12 cellular contexts compared by ENCODE assay signal in genomic region chr10:28530751-28531150, GRCh38. TPM values are rescaled to one million over a fixed set of nuclear protein-coding genes. Genes with fewer than 3 reads are reported as not detected.
A peak's percentile ranks its signal among the peaks of the same experiment; 100 is the strongest.
DNase-seq lines count a peak whose midpoint lies in the region; ATAC-seq, FAIRE-seq and TF ChIP-seq lines count a peak whose summit lies in the region.
"Had no signal": no experiment of that assay in that cellular context is flagged by ENCODE, and none has a peak within 500 bp of the region (broad histone marks: within the 10 kb centered on the region; RNA-seq: fewer than 3 reads in every experiment).

No MANE protein-coding gene starts in this region.

- H3K27ac ChIP-seq in SK-N-SH (ENCODE audit: low read depth in 2 of 2, low read length in 1 of 2) (peak overlapping the region in 1 of 2 experiments; percentile 36; a peak in 2 of 4 replicates), IMR-90 (ENCODE audit: insufficient read depth, low read length) (no peak overlapping the region), astrocyte (ENCODE audit: low read depth, low read length) (no peak overlapping the region), right atrium auricular region (no peak overlapping the region)

- H3K36me3 ChIP-seq in SK-N-SH (replicated peaks in 1 of 2; ENCODE audit: control insufficient read depth in 1 of 2, insufficient read depth in 2 of 2, low read length in 1 of 2), result peaks cover 13 to 19% of the 10 kb centered on the region in 2 experiments
- peaks cover 4% of the 10 kb centered on the region for H3K36me3 ChIP-seq in IMR-90 (ENCODE audit: control insufficient read depth, insufficient read depth, low read length)
- peaks cover 4% of the 10 kb centered on the region for H3K36me3 ChIP-seq in astrocyte (ENCODE audit: insufficient read depth, low read length)
- peaks cover 13% of the 10 kb centered on the region for H3K36me3 ChIP-seq in right atrium auricular region

- H2BK5ac ChIP-seq in IMR-90 (ENCODE audit: low read depth, low read length, poor library complexity, severe bottlenecking), result no peak overlapping the region

- no peak for TF ChIP-seq CTCF in SK-N-SH (IDR thresholded peaks at IDR 0.05)
- no peak for TF ChIP-seq CTCF in IMR-90 (conservative IDR thresholded peaks at IDR 0.05; ENCODE audit: low read depth, low read length)
- no peak for TF ChIP-seq CTCF in astrocyte (IDR thresholded peaks at IDR 0.05; ENCODE audit: insufficient read depth, low read depth, low read length)
- no peak for TF ChIP-seq CTCF in nephron progenitor cell (IDR thresholded peaks at IDR 0.05)
- no peak for TF ChIP-seq CTCF in right atrium auricular region (IDR thresholded peaks at IDR 0.05)

- in situ Hi-C loops in IMR-90 (cut with MboI; ENCODE audit: low sequenced_read_pairs), result no loop called here

- peak overlapping the region; percentile 88 for H3K4me2 ChIP-seq in SK-N-SH
- no peak overlapping the region for H3K4me2 ChIP-seq in IMR-90 (ENCODE audit: low read depth, low read length)
- peak overlapping the region; percentile 96 for H3K4me2 ChIP-seq in astrocyte (ENCODE audit: low read length)

- TF ChIP-seq EP300 in SK-N-SH (IDR thresholded peaks at IDR 0.05; ENCODE audit: borderline replicate concordance in 1 of 2, low read depth in 1 of 2, low read length in 1 of 2), result no peak

- no peak for ATAC-seq in SK-N-SH treated with all-trans-retinoic acid at 6 μM for 48 hours
- ATAC-seq in IMR-90 (ENCODE audit: low read depth), result no peak
- ATAC-seq: Panc1 had no signal

- H3K36me3 Mint-ChIP-seq in astrocyte (ENCODE audit: low read depth, unreplicated experiment), result peaks cover 13% of the 10 kb centered on the region
- H3K36me3 Mint-ChIP-seq in nephron progenitor cell (ENCODE audit: low read depth), result peaks cover 56% of the 10 kb centered on the region

- H4K8ac ChIP-seq in IMR-90 (ENCODE audit: low read depth in 2 of 2, low read length in 2 of 2), result no peak overlapping the region

- CTCF ChIA-PET in SK-N-SH (lab: Yijun Ruan, JAX) (no interaction called here), IMR-90 (lab: Yijun Ruan, JAX) (no interaction called here)

- POLR2A ChIA-PET in SK-N-SH (lab: Yijun Ruan, JAX), result no interaction called here
- POLR2A ChIA-PET in IMR-90 (lab: Charles Lee; ENCODE audit: unreplicated experiment), result no interaction called here

- 0 out of 2 replicates have a peak, but pooled peaks cover 5% of the 10 kb centered on the region for H3K9me1 ChIP-seq in IMR-90 (ENCODE audit: insufficient read depth, low read length)

- H3K27me3 Mint-ChIP-seq in astrocyte (ENCODE audit: low read depth, unreplicated experiment), result no peaks in the 10 kb centered on the region
- H3K27me3 Mint-ChIP-seq in nephron progenitor cell (ENCODE audit: low read depth, poor library complexity), result no peaks in the 10 kb centered on the region

- no peak overlapping the region for H2AK5ac ChIP-seq in IMR-90 (ENCODE audit: low read depth, low read length)

- H4K5ac ChIP-seq in IMR-90 (ENCODE audit: low read depth, low read length), result no peak overlapping the region

- TF ChIP-seq RAD21 in SK-N-SH (IDR thresholded peaks at IDR 0.05; ENCODE audit: low read length) (no peak), IMR-90 (IDR thresholded peaks at IDR 0.05; ENCODE audit: low read length) (no peak)

- no peak overlapping the region for H2AK9ac ChIP-seq in IMR-90 (replicated peaks; ENCODE audit: low read depth, low read length, poor library complexity)

- no peak for TF ChIP-seq POLR2A in IMR-90 (IDR thresholded peaks at IDR 0.05; ENCODE audit: low read depth, low read length)

- no peak for FAIRE-seq in astrocyte (lab: Jason Lieb, UNC)
- FAIRE-seq: A204.1 had no signal

- H3K56ac ChIP-seq in IMR-90 (ENCODE audit: extremely low read depth, insufficient read depth, low read length), result no peak overlapping the region

- dilution Hi-C loops in IMR-90 (cut with HindIII; ENCODE audit: low sequenced_read_pairs, unreplicated experiment), result no loop called here

- no peaks in the 10 kb centered on the region for H3K9me2 ChIP-seq in SK-N-SH

- H3K79me1 ChIP-seq in IMR-90 (ENCODE audit: low read depth in 1 of 2, low read length in 2 of 2), result peaks cover 21 to 53% of the 10 kb centered on the region in 2 experiments

- H3K4me3 Mint-ChIP-seq in astrocyte (ENCODE audit: unreplicated experiment) (peak overlapping the region; percentile 90), nephron progenitor cell (peak overlapping the region; percentile 98)

- no peak overlapping the region for H4K91ac ChIP-seq in IMR-90 (ENCODE audit: insufficient read depth, low read depth, low read length)

- H2AFZ ChIP-seq in SK-N-SH (ENCODE audit: low read depth), result no peak overlapping the region
- H2AFZ ChIP-seq in IMR-90 (replicated peaks; ENCODE audit: low read length, poor library complexity), result no peak overlapping the region
- no peak overlapping the region for H2AFZ ChIP-seq in astrocyte (ENCODE audit: low read depth, low read length)

- intact Hi-C loops in IMR-90 (cut with micrococcal nuclease), result loop anchor here (2.0 kb wide), 1 partner anchor 98 kb away; no protein-coding TSS in a partner anchor

- H3K4me1 Mint-ChIP-seq in astrocyte (ENCODE audit: low read depth, unreplicated experiment) (peaks cover 14% of the 10 kb centered on the region), nephron progenitor cell (peaks cover 38% of the 10 kb centered on the region)

- H3K14ac ChIP-seq in IMR-90 (replicated peaks; ENCODE audit: low read depth, low read length), result no peak overlapping the region

- H3K27ac Mint-ChIP-seq in astrocyte (ENCODE audit: unreplicated experiment) (peak overlapping the region; percentile 89), nephron progenitor cell (no peak overlapping the region)

- DNase-seq in SK-N-SH, result no peak
- peak; percentile 39 for DNase-seq in IMR-90
- no peak for DNase-seq in astrocyte (ENCODE audit: low read depth)
- DNase-seq in nephron progenitor cell, result no peak
- DNase-seq in NCI-H2227 treated with DMSO at 0.1 percent for 48 hours (lab: John Stamatoyannopoulos, UW), result no peak
- DNase-seq in right atrium auricular region (ENCODE audit: low spot score), result no peak
- DNase-seq in activated effector memory CD4-positive, alpha-beta T cell treated with anti-CD3 and anti-CD28 coated beads, Interleukin-2, amount 50 U/mL, for 16 hours, result no peak
- DNase-seq: aorta, NCI-H146 had no signal

- H2BK15ac ChIP-seq in IMR-90 (ENCODE audit: low read depth, low read length), result no peak overlapping the region

- no TSS peak for BruUV-seq in IMR-90 (replicated peaks; lab: Mats Ljungman, UMichigan)

- H3K9me3 ChIP-seq in SK-N-SH, result no peaks in the 10 kb centered on the region
- H3K9me3 ChIP-seq in IMR-90 (ENCODE audit: control insufficient read depth, insufficient read depth, low read length), result no peaks in the 10 kb centered on the region
- H3K9me3 ChIP-seq in astrocyte (ENCODE audit: insufficient read depth, low read depth, low read length), result no peaks in the 10 kb centered on the region
- no peaks in the 10 kb centered on the region for H3K9me3 ChIP-seq in right atrium auricular region

- H3K4me3 ChIP-seq in SK-N-SH (ENCODE audit: low read depth in 2 of 2, low read length in 1 of 2) (peak overlapping the region in 1 of 2 experiments; percentile 86; a peak in 1 of 4 replicates), IMR-90 (ENCODE audit: insufficient read depth, low read depth, low read length) (no peak overlapping the region), astrocyte (ENCODE audit: insufficient read depth, low read depth, low read length) (no peak overlapping the region), right atrium auricular region (no peak overlapping the region)

- H2BK20ac ChIP-seq in IMR-90 (ENCODE audit: low read depth, low read length), result no peak overlapping the region

- H4K20me1 ChIP-seq in SK-N-SH (ENCODE audit: insufficient read depth) (peaks cover 16% of the 10 kb centered on the region), IMR-90 (ENCODE audit: insufficient read depth, low read length) (peaks cover 30% of the 10 kb centered on the region), astrocyte (ENCODE audit: insufficient read depth, low read length) (peaks cover 41% of the 10 kb centered on the region)

- no peak overlapping the region for H3K18ac ChIP-seq in IMR-90 (ENCODE audit: low read depth, low read length)

- H3K23ac ChIP-seq in IMR-90 (ENCODE audit: low read depth, low read length), result peak overlapping the region; percentile 41; the same call in 1 of the 2 replicates

- H3F3A ChIP-seq in SK-N-SH (replicated peaks; ENCODE audit: insufficient read depth), result no peaks in the 10 kb centered on the region

- H3K4me1 ChIP-seq in SK-N-SH (ENCODE audit: control insufficient read depth in 1 of 2, insufficient read depth in 2 of 2, low read depth in 1 of 2, low read length in 1 of 2) (peaks cover 10 to 15% of the 10 kb centered on the region in 2 experiments; a peak in 3 of 4 replicates), IMR-90 (ENCODE audit: control insufficient read depth, insufficient read depth, low read length) (no peaks in the 10 kb centered on the region; the same call in 1 of the 2 replicates), astrocyte (ENCODE audit: insufficient read depth, low read length) (peaks cover 12% of the 10 kb centered on the region), right atrium auricular region (peaks cover 0 to 32% of the 10 kb centered on the region in 2 donors)

- H3K79me2 ChIP-seq in SK-N-SH (ENCODE audit: insufficient read depth), result peaks cover 78% of the 10 kb centered on the region
- H3K79me2 ChIP-seq in astrocyte (ENCODE audit: insufficient read depth, low read length), result peaks cover 56% of the 10 kb centered on the region

- no peaks in the 10 kb centered on the region for H3K27me3 ChIP-seq in SK-N-SH (ENCODE audit: insufficient read depth)
- H3K27me3 ChIP-seq in IMR-90 (ENCODE audit: control insufficient read depth, insufficient read depth, low read length), result no peaks in the 10 kb centered on the region
- no peaks in the 10 kb centered on the region for H3K27me3 ChIP-seq in astrocyte (ENCODE audit: insufficient read depth, low read length)
- H3K27me3 ChIP-seq in right atrium auricular region, result no peaks in the 10 kb centered on the region

- peaks cover 2% of the 10 kb centered on the region for H3K9me3 Mint-ChIP-seq in astrocyte (ENCODE audit: unreplicated experiment)
- H3K9me3 Mint-ChIP-seq in nephron progenitor cell, result peaks cover 25% of the 10 kb centered on the region

- no peak overlapping the region for H3K9ac ChIP-seq in SK-N-SH
- H3K9ac ChIP-seq in IMR-90 (ENCODE audit: low read depth, low read length), result no peak overlapping the region
- H3K9ac ChIP-seq in astrocyte (ENCODE audit: low read length), result no peak overlapping the region

- 74% methylated on average over 3 of the region's 3 CpGs for WGBS in SK-N-SH (ENCODE audit: low lambda C conversion rate)
- WGBS in IMR-90 (ENCODE audit: extremely low coverage in 2 of 2, insufficient read length in 1 of 2), 2 experiments, result 80% methylated on average over 2 of the region's 3 CpGs; no CpG with 5 or more reads in 1 of the 2 experiments

- H2BK120ac ChIP-seq in IMR-90 (ENCODE audit: low read depth, low read length), result no peak overlapping the region

- H3K4ac ChIP-seq in IMR-90 (ENCODE audit: low read depth, low read length), result no peak overlapping the region

RNA-seq across cellular contexts. Expression of gene WAC, which starts 2.2 kb away (rescaled TPM):
- polyA plus RNA-seq in SK-N-SH (2012; rRNA removed) (31.1 and 38.0 TPM in 2 replicates), IMR-90 (2012; rRNA removed) (39.6 and 41.0 TPM in 2 replicates)
- polyA plus RNA-seq in SK-N-SH (2012; cell fraction: cytosol; rRNA removed), result 39.2 and 40.1 TPM in 2 replicates
- 22.5 and 49.7 TPM in 2 replicates for polyA plus RNA-seq in SK-N-SH (2012; cell fraction: nucleus; rRNA removed)
- total RNA-seq in IMR-90 (2012; rRNA removed) (52.2 and 53.6 TPM in 2 replicates), astrocyte (112 and 123 TPM in 2 replicates), right atrium auricular region (10 to 100 TPM; 75.4 to 94.1 TPM)
- polyA plus RNA-seq in IMR-90 (2012; cell fraction: cytosol; rRNA removed), result 11.3 and 17.5 TPM in 2 replicates
- 14.4 and 77.3 TPM in 2 replicates for polyA plus RNA-seq in IMR-90 (2012; cell fraction: nucleus; rRNA removed; ENCODE audit: low replicate concordance)
